22 cellular contexts compared by ENCODE assay signal in genomic region chr1:116336250-116336649, GRCh38. TPM values are rescaled to one million over a fixed set of nuclear protein-coding genes. Genes with fewer than 3 reads are reported as not detected.
DNase-seq lines count a peak whose midpoint lies in the region; FAIRE-seq and TF ChIP-seq lines count a peak whose summit lies in the region.
"Had no signal": no experiment of that assay in that cellular context is flagged by ENCODE, and none has a peak within 500 bp of the region (broad histone marks: within the 10 kb centered on the region; RNA-seq: fewer than 3 reads in every experiment).

No MANE protein-coding gene starts in this region.

- H3K9me3 ChIP-seq in Karpas-422 (ENCODE audit: low read length), result no peaks in the 10 kb centered on the region
- no peaks in the 10 kb centered on the region for H3K9me3 ChIP-seq in keratinocyte (ENCODE audit: control insufficient read depth, low read depth, low read length)
- no peaks in the 10 kb centered on the region for H3K9me3 ChIP-seq in small intestine (ENCODE audit: control insufficient read depth, low read depth)
- H3K9me3 ChIP-seq: BLaER1 treated with 17β-estradiol and CSF1 and Interleukin-3, amounts not matched to agents 10 nM and 100 nM; SJSA1 had no signal

- dilution Hi-C loops in keratinocyte (cut with MboI; ENCODE audit: extremely low pct_ligation_motif_present, low sequenced_read_pairs), result no loop called here

- H3K79me2 ChIP-seq in Karpas-422 (ENCODE audit: low read length) (no peaks in the 10 kb centered on the region), keratinocyte (ENCODE audit: control insufficient read depth, insufficient read depth, low read length) (no peaks in the 10 kb centered on the region)

- no peak for TF ChIP-seq CTCF in keratinocyte (optimal IDR thresholded peaks at IDR 0.05 in 1 of 3, IDR thresholded peaks at IDR 0.05 in 1 of 3, conservative IDR thresholded peaks at IDR 0.05 in 1 of 3; ENCODE audit: extremely low read depth in 1 of 3, insufficient read depth in 2 of 3, low read length in 3 of 3)

- peaks cover 94% of the 10 kb centered on the region for H3K4me1 ChIP-seq in Karpas-422 (ENCODE audit: low read length)
- H3K4me1 ChIP-seq in keratinocyte (ENCODE audit: control insufficient read depth, extremely low read depth, insufficient read depth, low read length), result peaks cover 26% of the 10 kb centered on the region
- H3K4me1 ChIP-seq in small intestine (ENCODE audit: control insufficient read depth in 2 of 2, insufficient read depth in 1 of 2, low read depth in 1 of 2, low read length in 1 of 2), result peaks cover 13 to 15% of the 10 kb centered on the region in 2 donors
- H3K4me1 ChIP-seq: BLaER1 treated with 17β-estradiol and CSF1 and Interleukin-3, amounts not matched to agents 10 nM and 100 nM; SJSA1 had no signal

- H3K9me2 ChIP-seq in Karpas-422 (replicated peaks; ENCODE audit: insufficient read depth, low read length), result no peaks in the 10 kb centered on the region

- FAIRE-seq in keratinocyte (lab: Jason Lieb, UNC), result peak; percentile 52
- no peak for FAIRE-seq in small intestine (lab: Jason Lieb, UNC)
- FAIRE-seq: GM12891, RCC 7860 had no signal

- DNase-seq in Karpas-422 (peak; percentile 51), RPMI7951 (ENCODE audit: low read depth) (peak; percentile 21), keratinocyte (ENCODE audit: low read depth, low spot score) (no peak), small intestine (peak; percentile 87), NCI-H2227 (lab: John Stamatoyannopoulos, UW; ENCODE audit: unreplicated experiment) (no peak), hippocampal formation (lab: John Stamatoyannopoulos, UW) (no peak), foreskin melanocyte (no peak)
- DNase-seq: CD4-positive, alpha-beta memory T cell; DMS153; H7; HFFc6; KBM-7; NCI-H1105; NCI-H2029 treated with DMSO at 0.1 percent for 48 hours; NCI-H446 treated with DMSO at 0.1 percent for 48 hours; NCI-H748 treated with DMSO at 0.1 percent for 48 hours; NK-92 treated with Interleukin-12 subunit alpha and Interleukin-12 subunit beta, amount 100 ng/mL, for 24 hours had no signal

- H3K4me2 ChIP-seq in Karpas-422 (ENCODE audit: low read depth, low read length, poor library complexity, severe bottlenecking) (no peak overlapping the region), keratinocyte (ENCODE audit: control insufficient read depth, extremely low read depth, insufficient read depth, low read depth, low read length) (no peak overlapping the region)
- H3K4me2 ChIP-seq: BLaER1 treated with 17β-estradiol and CSF1 and Interleukin-3, amounts not matched to agents 10 nM and 100 nM had no signal

- H3K4me3 ChIP-seq in Karpas-422 (ENCODE audit: low read length) (no peak overlapping the region), keratinocyte (ENCODE audit: control insufficient read depth in 2 of 3, extremely low read depth in 1 of 3, insufficient read depth in 2 of 3, low read depth in 1 of 3, low read length in 3 of 3) (no peak overlapping the region), small intestine (ENCODE audit: low read depth in 1 of 2, low read length in 2 of 2) (no peak overlapping the region)
- H3K4me3 ChIP-seq: BLaER1 treated with 17β-estradiol and CSF1 and Interleukin-3, amounts not matched to agents 10 nM and 100 nM; SJSA1 had no signal

- 35 to 74% (median 48%) methylated on average over 4 of the region's 4 CpGs for WGBS in small intestine, 3 donors

- H3K36me3 ChIP-seq in Karpas-422 (ENCODE audit: insufficient read depth, low read length) (no peaks in the 10 kb centered on the region), keratinocyte (ENCODE audit: control insufficient read depth in 2 of 2, extremely low read depth in 1 of 2, insufficient read depth in 2 of 2, low read length in 2 of 2) (no peaks in the 10 kb centered on the region), small intestine (ENCODE audit: control insufficient read depth in 2 of 2, insufficient read depth in 2 of 2, low read length in 2 of 2) (no peaks in the 10 kb centered on the region)
- H3K36me3 ChIP-seq: BLaER1 treated with 17β-estradiol and CSF1 and Interleukin-3, amounts not matched to agents 10 nM and 100 nM; SJSA1 had no signal

- no peaks in the 10 kb centered on the region for H3K9me1 ChIP-seq in keratinocyte (ENCODE audit: control insufficient read depth, extremely low read depth, insufficient read depth, low read length)

- H2AFZ ChIP-seq in Karpas-422 (ENCODE audit: low read length) (peak overlapping the region; percentile 7; the same call in 1 of the 2 replicates), keratinocyte (ENCODE audit: control insufficient read depth, low read length) (no peak overlapping the region)

- no peaks in the 10 kb centered on the region for H4K20me1 ChIP-seq in Karpas-422 (ENCODE audit: insufficient read depth, low read depth, low read length)
- no peaks in the 10 kb centered on the region for H4K20me1 ChIP-seq in keratinocyte (ENCODE audit: control insufficient read depth, extremely low read depth, insufficient read depth, low read length)
- H4K20me1 ChIP-seq: BLaER1 treated with 17β-estradiol and CSF1 and Interleukin-3, amounts not matched to agents 10 nM and 100 nM had no signal

- peak overlapping the region; percentile 75; the same call in 1 of the 2 replicates for H3K9ac ChIP-seq in Karpas-422 (ENCODE audit: low read length)
- H3K9ac ChIP-seq in keratinocyte (ENCODE audit: control insufficient read depth, extremely low read depth, insufficient read depth, low read length), result no peak overlapping the region
- H3K9ac ChIP-seq: BLaER1 treated with 17β-estradiol and CSF1 and Interleukin-3, amounts not matched to agents 10 nM and 100 nM had no signal

- H3K27ac ChIP-seq in Karpas-422 (ENCODE audit: low read length) (peak overlapping the region; percentile 98), keratinocyte (ENCODE audit: control insufficient read depth, insufficient read depth, low read length) (no peak overlapping the region), small intestine (ENCODE audit: low read depth in 1 of 2, low read length in 1 of 2) (peak overlapping the region; percentile 50 to 53)
- H3K27ac ChIP-seq: BLaER1 treated with 17β-estradiol and CSF1 and Interleukin-3, amounts not matched to agents 10 nM and 100 nM; HL-60; SJSA1 had no signal

- H3K27me3 ChIP-seq in Karpas-422 (ENCODE audit: low read length), result no peaks in the 10 kb centered on the region
- no peaks in the 10 kb centered on the region for H3K27me3 ChIP-seq in keratinocyte (ENCODE audit: control insufficient read depth, extremely low read depth, insufficient read depth, low read length)
- H3K27me3 ChIP-seq in small intestine (ENCODE audit: control insufficient read depth in 2 of 2, insufficient read depth in 2 of 2, low read length in 2 of 2), result no peaks in the 10 kb centered on the region
- H3K27me3 ChIP-seq: BLaER1 treated with 17β-estradiol and CSF1 and Interleukin-3, amounts not matched to agents 10 nM and 100 nM had no signal

RNA-seq across cellular contexts. Expression of gene ATP1A1, which starts 36.8 kb away (rescaled TPM):
- 931 and 967 TPM in 2 replicates for total RNA-seq in Karpas-422 (2014; rRNA removed; shearing (Covaris generic); ENCODE audit: low replicate concordance)
- 52.3 and 57.3 TPM in 2 replicates for total RNA-seq in RPMI7951 (2014; rRNA removed; shearing (Covaris generic))
- 357 to 412 TPM (median 381 TPM) in 3 replicates for polyA plus RNA-seq in keratinocyte
- polyA plus RNA-seq in keratinocyte (2011; ENCODE audit: low read depth), result 305 TPM
- 239 and 241 TPM in 2 replicates for polyA plus RNA-seq in keratinocyte (2011; cell fraction: cytosol; rRNA removed)
- polyA plus RNA-seq in keratinocyte (2011; cell fraction: nucleus; rRNA removed), result 486 and 517 TPM in 2 replicates
- polyA plus RNA-seq in keratinocyte (2012; ENCODE audit: low replicate concordance), result 252 and 318 TPM in 2 replicates
- polyA minus RNA-seq in keratinocyte, result 225 to 603 TPM (median 478 TPM) in 3 replicates
- 257 TPM for polyA minus RNA-seq in keratinocyte (2011; cell fraction: cytosol; rRNA and poly(A)+ RNA removed)
- 329 and 500 TPM in 2 replicates for polyA minus RNA-seq in keratinocyte (2011; cell fraction: nucleus; rRNA and poly(A)+ RNA removed)
- polyA plus RNA-seq in small intestine, result 1,000 to 10,000 TPM in 2 of 3 donors, 100 to 1,000 TPM in 1; 921 to 1,048 (median 1,042) TPM

Comparison
In these comparisons a context has a peak if more than half of its experiments do, and no peak if none do; other contexts are left out.
1. DNase-seq: peak in Karpas-422 (single experiment), RPMI7951 (single experiment) and small intestine (single experiment); none in keratinocyte (single experiment), NCI-H2227 (single experiment), hippocampal formation (0 of 2) and foreskin melanocyte (single experiment).
2. RNA of gene ATP1A1, which starts 36.8 kb away (total RNA-seq): 931 to 967 TPM in Karpas-422; 52.3 to 57.3 TPM in RPMI7951; every median in the first group is over 10 times any median in the second.